In the genomic region with DNA sequence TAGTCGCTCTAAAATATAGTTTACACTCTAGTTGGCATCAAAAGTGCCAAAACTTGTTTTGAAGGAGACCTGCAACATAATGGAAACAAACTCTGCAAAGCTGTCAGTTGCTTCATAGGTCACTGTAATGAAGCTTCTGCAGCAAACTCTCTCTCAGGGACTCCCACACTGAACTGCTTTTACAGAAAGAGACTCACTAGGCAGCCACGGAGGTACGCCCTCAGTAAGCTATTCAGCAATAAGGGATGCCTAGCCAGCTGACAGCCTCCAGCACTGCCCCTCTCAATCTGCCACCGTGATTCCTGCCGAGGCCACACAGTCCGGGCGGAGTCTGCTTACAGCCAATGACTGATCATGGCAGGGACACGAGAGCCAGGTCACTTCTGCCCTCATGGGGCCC, we compare ENCODE assay signal across 11 cellular contexts. TPM values are rescaled to one million over a fixed set of nuclear protein-coding genes. Genes with fewer than 3 reads are reported as not detected.
DNase-seq lines count a peak whose midpoint lies in the region; ATAC-seq, FAIRE-seq and TF ChIP-seq lines count a peak whose summit lies in the region.
"Had no signal": no experiment of that assay in that cellular context is flagged by ENCODE, and none has a peak within 500 bp of the region (broad histone marks: within the 10 kb centered on the region; RNA-seq: fewer than 3 reads in every experiment).

No MANE protein-coding gene starts in this region.

- no peaks in the 10 kb centered on the region for H3K9me3 ChIP-seq in body of pancreas
- H3K9me3 ChIP-seq in keratinocyte (ENCODE audit: control insufficient read depth, low read depth, low read length), result no peaks in the 10 kb centered on the region
- peaks cover 0 to 8% (median 0%) of the 10 kb centered on the region in 4 donors for H3K9me3 ChIP-seq in Peyer's patch
- H3K9me3 ChIP-seq in MM.1S (replicated peaks; ENCODE audit: insufficient read depth, low read length), result no peaks in the 10 kb centered on the region

- intact Hi-C loops in Right ventricle myocardium inferior (cut with DNase I) (no loop called here), cardiac septum (cut with DNase I) (no loop called here), body of pancreas (cut with DNase I) (no loop called here)

- H3K4me1 ChIP-seq in body of pancreas, result peaks cover 25% of the 10 kb centered on the region
- no peaks in the 10 kb centered on the region for H3K4me1 ChIP-seq in keratinocyte (ENCODE audit: control insufficient read depth, extremely low read depth, insufficient read depth, low read length)
- H3K4me1 ChIP-seq in Peyer's patch, result no peaks in the 10 kb centered on the region
- H3K4me1 ChIP-seq in MM.1S (ENCODE audit: low read length), result no peaks in the 10 kb centered on the region

- DNase-seq in Right ventricle myocardium inferior (ENCODE audit: missing footprints) (no peak), cardiac septum (ENCODE audit: low spot score) (no peak), body of pancreas (peak; percentile 77 to 88 (median 84)), keratinocyte (ENCODE audit: low read depth, low spot score) (no peak), Peyer's patch (no peak), AG20443 (ENCODE audit: low spot score) (no peak), MM.1S (no peak)
- DNase-seq: cerebellar nuclear complex, GM23248 had no signal

- WGBS in body of pancreas, 2 donors, result 2 to 21% methylated on average over 2 to 8 of the region's 8 CpGs

- H3K9ac ChIP-seq in keratinocyte (ENCODE audit: control insufficient read depth, extremely low read depth, insufficient read depth, low read length) (no peak overlapping the region), MM.1S (ENCODE audit: low read length) (no peak overlapping the region)
- H3K9ac ChIP-seq: GM23248 had no signal

- H3K9me2 ChIP-seq in MM.1S (replicated peaks; ENCODE audit: insufficient read depth, low read length), result no peaks in the 10 kb centered on the region

- TF ChIP-seq CTCF in body of pancreas (IDR thresholded peaks at IDR 0.05), result no peak
- no peak for TF ChIP-seq CTCF in keratinocyte (optimal IDR thresholded peaks at IDR 0.05 in 1 of 3, IDR thresholded peaks at IDR 0.05 in 1 of 3, conservative IDR thresholded peaks at IDR 0.05 in 1 of 3; ENCODE audit: extremely low read depth in 1 of 3, insufficient read depth in 2 of 3, low read length in 3 of 3)
- TF ChIP-seq CTCF in Peyer's patch (IDR thresholded peaks at IDR 0.05), result no peak
- no peak for TF ChIP-seq CTCF in MM.1S (IDR thresholded peaks at IDR 0.05; ENCODE audit: low read length)

- ATAC-seq in Right ventricle myocardium inferior (peak; percentile 73), body of pancreas (peak; percentile 97), HG03442 (IDR thresholded peaks at IDR 0.05; ENCODE audit: unreplicated experiment) (no peak)
- ATAC-seq: activated CD4-positive, CD25-positive, alpha-beta regulatory T cell treated with anti-CD3 and anti-CD28 coated beads, Interleukin-2, amount 50 U/mL, for 24 hours had no signal

- dilution Hi-C loops in keratinocyte (cut with MboI; ENCODE audit: extremely low pct_ligation_motif_present, low sequenced_read_pairs), result no loop called here

- H3K27ac ChIP-seq in body of pancreas, result peak overlapping the region; percentile 68 to 88 (median 78)
- H3K27ac ChIP-seq in keratinocyte (ENCODE audit: control insufficient read depth, insufficient read depth, low read length), result no peak overlapping the region
- no peak overlapping the region for H3K27ac ChIP-seq in Peyer's patch
- no peak overlapping the region for H3K27ac ChIP-seq in MM.1S (ENCODE audit: low read length)
- H3K27ac ChIP-seq: GM23248 had no signal

- no peaks in the 10 kb centered on the region for H4K20me1 ChIP-seq in keratinocyte (ENCODE audit: control insufficient read depth, extremely low read depth, insufficient read depth, low read length)
- H4K20me1 ChIP-seq in MM.1S (ENCODE audit: insufficient read depth, low read length), result no peaks in the 10 kb centered on the region

- H3K9me1 ChIP-seq in keratinocyte (ENCODE audit: control insufficient read depth, extremely low read depth, insufficient read depth, low read length), result no peaks in the 10 kb centered on the region

- H3K4me3 ChIP-seq in body of pancreas (no peak overlapping the region), keratinocyte (ENCODE audit: control insufficient read depth in 2 of 3, extremely low read depth in 1 of 3, insufficient read depth in 2 of 3, low read depth in 1 of 3, low read length in 3 of 3) (no peak overlapping the region), Peyer's patch (no peak overlapping the region), MM.1S (ENCODE audit: low read length) (no peak overlapping the region)
- H3K4me3 ChIP-seq: GM23248 had no signal

- no peaks in the 10 kb centered on the region for H3K27me3 ChIP-seq in body of pancreas
- H3K27me3 ChIP-seq in keratinocyte (ENCODE audit: control insufficient read depth, extremely low read depth, insufficient read depth, low read length), result no peaks in the 10 kb centered on the region
- H3K27me3 ChIP-seq in Peyer's patch, result no peaks in the 10 kb centered on the region
- H3K27me3 ChIP-seq in MM.1S (replicated peaks; ENCODE audit: insufficient read depth, low read length), result no peaks in the 10 kb centered on the region

- peak overlapping the region; percentile 33 for H2AFZ ChIP-seq in keratinocyte (ENCODE audit: control insufficient read depth, low read length)
- no peak overlapping the region for H2AFZ ChIP-seq in MM.1S (ENCODE audit: low read length)
- H2AFZ ChIP-seq: GM23248 had no signal

- no peak for FAIRE-seq in keratinocyte (lab: Jason Lieb, UNC)

- H3K79me2 ChIP-seq in keratinocyte (ENCODE audit: control insufficient read depth, insufficient read depth, low read length), result no peaks in the 10 kb centered on the region
- H3K79me2 ChIP-seq in MM.1S (ENCODE audit: low read length), result no peaks in the 10 kb centered on the region

- TF ChIP-seq POLR2A in body of pancreas (IDR thresholded peaks at IDR 0.05), result peak in 2 of 3 donors; percentile 30 to 45
- TF ChIP-seq POLR2A in Peyer's patch (IDR thresholded peaks at IDR 0.05), result no peak

- H3K4me2 ChIP-seq in keratinocyte (ENCODE audit: control insufficient read depth, extremely low read depth, insufficient read depth, low read depth, low read length) (no peak overlapping the region), MM.1S (ENCODE audit: low read depth, low read length) (no peak overlapping the region)

- H3K36me3 ChIP-seq in body of pancreas (replicated peaks in 1 of 2; ENCODE audit: insufficient read depth in 1 of 2, low read depth in 2 of 2) (no peaks in the 10 kb centered on the region), keratinocyte (ENCODE audit: control insufficient read depth in 2 of 2, extremely low read depth in 1 of 2, insufficient read depth in 2 of 2, low read length in 2 of 2) (no peaks in the 10 kb centered on the region), Peyer's patch (no peaks in the 10 kb centered on the region), MM.1S (replicated peaks; ENCODE audit: insufficient read depth, low read length) (no peaks in the 10 kb centered on the region)

- no peaks in the 10 kb centered on the region for H3F3A ChIP-seq in MM.1S (ENCODE audit: insufficient read depth, low read length)

RNA-seq across cellular contexts. Expression of a gene that starts 51.1 kb away (rescaled TPM):
- total RNA-seq in Right ventricle myocardium inferior (9.9 TPM), cardiac septum (5.5 TPM), body of pancreas (1 to 10 TPM; 3.6 to 4.2 TPM), Peyer's patch (1 to 10 TPM in 3 of 4 donors, under 1 TPM in 1; 0.88 to 7.6 (median 3.8) TPM)
- not detected in 3 replicates for polyA plus RNA-seq in keratinocyte
- not detected for polyA plus RNA-seq in keratinocyte (2011; ENCODE audit: low read depth)
- not detected in 2 replicates for polyA plus RNA-seq in keratinocyte (2011; cell fraction: cytosol; rRNA removed)
- not detected in 2 replicates for polyA plus RNA-seq in keratinocyte (2011; cell fraction: nucleus; rRNA removed)
- not detected in 2 replicates for polyA plus RNA-seq in keratinocyte (2012; ENCODE audit: low replicate concordance)
- polyA minus RNA-seq in keratinocyte, result not detected in 3 replicates
- polyA minus RNA-seq in keratinocyte (2011; cell fraction: cytosol; rRNA and poly(A)+ RNA removed), result not detected
- not detected in 2 replicates for polyA minus RNA-seq in keratinocyte (2011; cell fraction: nucleus; rRNA and poly(A)+ RNA removed)

Comparison
In these comparisons a context has a peak if more than half of its experiments do, and no peak if none do; other contexts are left out.
1. DNase-seq: peak in body of pancreas (4 of 4); none in Right ventricle myocardium inferior (single experiment), cardiac septum (single experiment), keratinocyte (single experiment), Peyer's patch (0 of 3), AG20443 (single experiment) and MM.1S (single experiment).
2. H3K27ac ChIP-seq: peak in body of pancreas (4 of 4); none in keratinocyte (single experiment), Peyer's patch (0 of 4) and MM.1S (single experiment).
3. POLR2A ChIP-seq: peak in body of pancreas (2 of 3); none in Peyer's patch (0 of 2).